In genomic region chr11:19422257-19422656, GRCh38 we compare ENCODE assay signal across 19 cellular contexts.
"Had no signal": no experiment of that assay in that cellular context is flagged by ENCODE, and none has a peak within 500 bp of the region (broad histone marks: within the 10 kb centered on the region; RNA-seq: fewer than 3 reads in every experiment).

No MANE protein-coding gene starts in this region.

- H3K27ac ChIP-seq: body of pancreas, esophagus squamous epithelium, lower lobe of right lung, ovary, SK-N-MC, transverse colon had no signal

- H3K27ac Mint-ChIP-seq: activated T-helper 17 cell treated with anti-CD3 and anti-CD28 coated beads, Interleukin-2, amount 50 U/mL, for 72 hours; mesothelial cell of epicardium had no signal

- DNase-seq: activated CD4-positive, alpha-beta T cell treated with anti-CD3 and anti-CD28 coated beads for 1 hour; activated CD4-positive, alpha-beta T cell treated with anti-CD3 and anti-CD28 coated beads, Interleukin-2, amount 50 U/mL, for 4 hours; activated naive CD4-positive, alpha-beta T cell treated with Interleukin-2 at 50 U/mL for 16 hours; body of pancreas; caudate nucleus; effector CD4-positive, alpha-beta T cell; esophagus squamous epithelium; foreskin fibroblast; lower lobe of right lung; ovary; stimulated activated CD4-positive, alpha-beta T cell treated with anti-CD3 and anti-CD28 coated beads, Interleukin-2, amount 100 ng/mL, for 48 hours; T-helper 9 cell; transverse colon had no signal

- ATAC-seq: activated T-helper 17 cell treated with anti-CD3 and anti-CD28 coated beads, Interleukin-2, amount 50 U/mL, for 72 hours; body of pancreas; lower lobe of right lung; stimulated activated memory B cell treated with anti-CD40 and anti-IgM and Interleukin-4, amounts not matched to agents 10 μg/mL and 1 μg/mL and 100 μg/mL, for 72 hours had no signal

- H3K4me3 Mint-ChIP-seq: activated T-helper 17 cell treated with anti-CD3 and anti-CD28 coated beads, Interleukin-2, amount 50 U/mL, for 72 hours; mesothelial cell of epicardium; neural crest cell; stimulated activated memory B cell treated with anti-CD40 and anti-IgM and Interleukin-4, amounts not matched to agents 10 μg/mL and 1 μg/mL and 100 μg/mL, for 72 hours had no signal

- H3K9me3 ChIP-seq: body of pancreas, esophagus squamous epithelium, lower lobe of right lung, ovary, transverse colon had no signal

- H3K9me3 Mint-ChIP-seq: activated T-helper 17 cell treated with anti-CD3 and anti-CD28 coated beads, Interleukin-2, amount 50 U/mL, for 72 hours; stimulated activated memory B cell treated with anti-CD40 and anti-IgM and Interleukin-4, amounts not matched to agents 10 μg/mL and 1 μg/mL and 100 μg/mL, for 72 hours had no signal

- H3K36me3 ChIP-seq: esophagus squamous epithelium, lower lobe of right lung, ovary, transverse colon had no signal

- H3K27me3 Mint-ChIP-seq: stimulated activated memory B cell treated with anti-CD40 and anti-IgM and Interleukin-4, amounts not matched to agents 10 μg/mL and 1 μg/mL and 100 μg/mL, for 72 hours had no signal

- H3K4me1 Mint-ChIP-seq: activated T-helper 17 cell treated with anti-CD3 and anti-CD28 coated beads, Interleukin-2, amount 50 U/mL, for 72 hours had no signal

- H3K36me3 Mint-ChIP-seq: mesothelial cell of epicardium; stimulated activated memory B cell treated with anti-CD40 and anti-IgM and Interleukin-4, amounts not matched to agents 10 μg/mL and 1 μg/mL and 100 μg/mL, for 72 hours had no signal

- H3K4me1 ChIP-seq: body of pancreas, esophagus squamous epithelium, transverse colon had no signal

- H3K4me3 ChIP-seq: body of pancreas, coronary artery, esophagus squamous epithelium, lower lobe of right lung, ovary, SK-N-MC, transverse colon had no signal

- H3K27me3 ChIP-seq: body of pancreas, ovary, transverse colon had no signal
